Comparison of ENCODE assay signal across 8 cellular contexts in genomic region chr18:57881818-57882413, GRCh38.
A peak's percentile ranks its signal among the peaks of the same experiment; 100 is the strongest.
DNase-seq lines count a peak whose midpoint lies in the region; ATAC-seq and TF ChIP-seq lines count a peak whose summit lies in the region.

No MANE protein-coding gene starts in this region.

- H3K27ac ChIP-seq in Karpas-422 (ENCODE audit: low read length) = no peak overlapping the region
- H3K27ac ChIP-seq in Panc1 (ENCODE audit: low read length) = no peak overlapping the region; the same call in 1 of the 2 replicates
- H3K27ac ChIP-seq in neural progenitor cell = no peak overlapping the region
- H3K27ac ChIP-seq in suprapubic skin = no peak overlapping the region

- H3K4me2 ChIP-seq in Karpas-422 (ENCODE audit: low read depth, low read length, poor library complexity, severe bottlenecking) = no peak overlapping the region
- H3K4me2 ChIP-seq in neural progenitor cell = no peak overlapping the region

- peaks cover 2% of the 10 kb centered on the region for H3K9me3 Mint-ChIP-seq in neural progenitor cell

- H3K27ac Mint-ChIP-seq in neural progenitor cell = no peak overlapping the region

- H4K20me1 ChIP-seq in Karpas-422 (ENCODE audit: insufficient read depth, low read depth, low read length) (no peaks in the 10 kb centered on the region), neural progenitor cell (ENCODE audit: low read depth) (no peaks in the 10 kb centered on the region)

- H3K9me2 ChIP-seq in Karpas-422 (replicated peaks; ENCODE audit: insufficient read depth, low read length) = no peaks in the 10 kb centered on the region

- CTCF ChIA-PET in Panc1 (lab: Charles Lee) = interaction anchor here (0.5 to 1.6 kb wide), 4 partner anchors 161 to 298 kb away, joined by 6 to 11 read pairs (median 8); no protein-coding TSS in a partner anchor

- DNase-seq in CMK (ENCODE audit: low read depth) (peak; percentile 26), Karpas-422 (peak; percentile 86), Panc1 (ENCODE audit: low read depth, low spot score) (peak; percentile 80), fibroblast of peridontal ligament (ENCODE audit: extremely low read depth) (peak; percentile 90), neural progenitor cell (ENCODE audit: low spot score) (peak; percentile 78), suprapubic skin (ENCODE audit: low spot score in 2 of 2) (peak in 1 of 2 donors; percentile 70)
- DNase-seq in activated T-cell treated with anti-CD3 and anti-CD28 coated beads, Interleukin-2, amount 50 U/mL, for 48 hours = peak; percentile 65 to 67

- H3K4me1 Mint-ChIP-seq in neural progenitor cell = peaks cover 3% of the 10 kb centered on the region

- BruUV-seq in Panc1 (replicated peaks; lab: Mats Ljungman, UMichigan) = no TSS peak

- intact Hi-C loops in Panc1 (cut with micrococcal nuclease; ENCODE audit: unreplicated experiment) = loop anchor here (2.0 kb wide), 1 partner anchor 161 kb away; no protein-coding TSS in a partner anchor

- no peaks in the 10 kb centered on the region for H3K36me3 Mint-ChIP-seq in neural progenitor cell

- in situ Hi-C loops in Panc1 (cut with HindIII; ENCODE audit: low pct_unique_long_range_greater_than_20kb, low sequenced_read_pairs) = no loop called here

- no peaks in the 10 kb centered on the region for H3F3A ChIP-seq in neural progenitor cell (ENCODE audit: low read depth)

- TF ChIP-seq POLR2A in suprapubic skin (IDR thresholded peaks at IDR 0.05) = no peak

- H3K27me3 ChIP-seq in Karpas-422 (ENCODE audit: low read length) (peaks cover 3% of the 10 kb centered on the region; the same call in 1 of the 2 replicates), Panc1 (ENCODE audit: control insufficient read depth, insufficient read depth, low read length) (no peaks in the 10 kb centered on the region), neural progenitor cell (no peaks in the 10 kb centered on the region), suprapubic skin (no peaks in the 10 kb centered on the region)

- no peaks in the 10 kb centered on the region for H3K36me3 ChIP-seq in Karpas-422 (ENCODE audit: insufficient read depth, low read length)
- no peaks in the 10 kb centered on the region for H3K36me3 ChIP-seq in Panc1 (ENCODE audit: control insufficient read depth, insufficient read depth, low read length)
- H3K36me3 ChIP-seq in neural progenitor cell = no peaks in the 10 kb centered on the region
- H3K36me3 ChIP-seq in suprapubic skin = no peaks in the 10 kb centered on the region

- peak; percentile 80 for TF ChIP-seq CTCF in Panc1 (IDR thresholded peaks at IDR 0.05)
- peak; percentile 96 for TF ChIP-seq CTCF in neural progenitor cell (IDR thresholded peaks at IDR 0.05)
- TF ChIP-seq CTCF in suprapubic skin (IDR thresholded peaks at IDR 0.05) = peak; percentile 76 to 82

- H3K4me1 ChIP-seq in Karpas-422 (ENCODE audit: low read length) (no peaks in the 10 kb centered on the region), Panc1 (ENCODE audit: control insufficient read depth, insufficient read depth, low read length) (no peaks in the 10 kb centered on the region), neural progenitor cell (no peaks in the 10 kb centered on the region), suprapubic skin (peaks cover 3% of the 10 kb centered on the region)

- 38% methylated on average over 9 of the region's 10 CpGs for WGBS in suprapubic skin

- H2AFZ ChIP-seq in Karpas-422 (ENCODE audit: low read length) (no peak overlapping the region), neural progenitor cell (replicated peaks) (peak overlapping the region; percentile 63)

- H3K4me3 Mint-ChIP-seq in neural progenitor cell = no peak overlapping the region

- peaks cover 2% of the 10 kb centered on the region for H3K27me3 Mint-ChIP-seq in neural progenitor cell (ENCODE audit: insufficient read depth, low read depth)

- no peak overlapping the region for H3K9ac ChIP-seq in Karpas-422 (ENCODE audit: low read length)
- H3K9ac ChIP-seq in neural progenitor cell = no peak overlapping the region

- no peaks in the 10 kb centered on the region for H3K79me2 ChIP-seq in Karpas-422 (ENCODE audit: low read length)
- no peaks in the 10 kb centered on the region for H3K79me2 ChIP-seq in neural progenitor cell (ENCODE audit: low read depth)

- H3K4me3 ChIP-seq in Karpas-422 (ENCODE audit: low read length) (no peak overlapping the region), Panc1 (ENCODE audit: low read depth in 2 of 2, low read length in 2 of 2) (no peak overlapping the region), neural progenitor cell (no peak overlapping the region), suprapubic skin (no peak overlapping the region)

- peak; percentile 81 for ATAC-seq in GM21447 (IDR thresholded peaks at IDR 0.05; ENCODE audit: unreplicated experiment)
- peak; percentile 96 for ATAC-seq in Panc1

- no peak for TF ChIP-seq EP300 in suprapubic skin (IDR thresholded peaks at IDR 0.05)

- H3K9me3 ChIP-seq in Karpas-422 (ENCODE audit: low read length) = no peaks in the 10 kb centered on the region
- H3K9me3 ChIP-seq in Panc1 (ENCODE audit: control insufficient read depth, insufficient read depth, low read depth, low read length) = no peaks in the 10 kb centered on the region
- H3K9me3 ChIP-seq in neural progenitor cell (ENCODE audit: low read depth) = no peaks in the 10 kb centered on the region
- no peaks in the 10 kb centered on the region for H3K9me3 ChIP-seq in suprapubic skin

- POLR2A ChIA-PET in Panc1 (lab: Charles Lee) = no interaction called here
